27 cellular contexts compared by ENCODE assay signal in the genomic region with DNA sequence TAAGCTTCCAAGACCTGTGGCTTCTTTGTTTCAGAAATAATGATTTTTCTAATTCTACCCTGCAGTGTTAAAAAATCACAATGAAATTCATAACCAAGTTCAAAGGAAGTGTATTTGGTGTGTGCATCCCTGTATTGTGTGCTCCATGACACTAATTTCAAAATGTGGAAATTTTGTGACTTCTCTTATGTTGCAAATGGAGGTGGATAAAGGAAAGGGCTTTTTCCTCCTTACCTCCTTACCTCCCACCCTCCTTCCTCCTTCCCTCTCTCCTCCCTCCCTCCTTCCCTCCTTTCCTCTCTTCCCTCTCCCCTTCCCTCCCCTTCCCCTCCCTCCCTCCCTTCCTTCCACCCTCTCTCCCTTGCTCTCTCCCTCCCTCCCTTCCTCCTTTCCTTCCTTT. TPM values are rescaled to one million over a fixed set of nuclear protein-coding genes. Genes with fewer than 3 reads are reported as not detected.
"Had no signal": no experiment of that assay in that cellular context is flagged by ENCODE, and none has a peak within 500 bp of the region (broad histone marks: within the 10 kb centered on the region; RNA-seq: fewer than 3 reads in every experiment).

No MANE protein-coding gene starts in this region.

- H3K36me3 Mint-ChIP-seq: activated CD4-positive, alpha-beta memory T cell treated with anti-CD3 and anti-CD28 coated beads for 36 hours; activated CD8-positive, alpha-beta memory T cell treated with anti-CD3 and anti-CD28 coated beads, Interleukin-2, amount 10 ng/mL, durations not matched to agents 7 days and 5 days; activated naive CD4-positive, alpha-beta T cell treated with anti-CD3 and anti-CD28 coated beads, Interleukin-2, amount 10 ng/mL, durations not matched to agents 7 days and 5 days; activated naive CD4-positive, alpha-beta T cell treated with anti-CD3 and anti-CD28 coated beads, Interleukin-2, amount 50 U/mL, for 72 hours; activated naive CD8-positive, alpha-beta T cell treated with anti-CD3 and anti-CD28 coated beads, Interleukin-2, amount 10 ng/mL, durations not matched to agents 7 days and 5 days had no signal

- H3K4me3 ChIP-seq: ascending aorta, coronary artery, esophagus muscularis mucosa, gastrocnemius medialis, heart left ventricle had no signal

- H3K4me1 Mint-ChIP-seq: activated B cell treated with CpG ODN at 0.5 μM for 24 hours; activated CD8-positive, alpha-beta memory T cell treated with anti-CD3 and anti-CD28 coated beads, Interleukin-2, amount 10 ng/mL, durations not matched to agents 7 days and 5 days; activated naive CD4-positive, alpha-beta T cell treated with anti-CD3 and anti-CD28 coated beads, Interleukin-2, amount 10 ng/mL, durations not matched to agents 7 days and 5 days; activated naive CD8-positive, alpha-beta T cell treated with anti-CD3 and anti-CD28 coated beads, Interleukin-2, amount 10 ng/mL, durations not matched to agents 7 days and 5 days; central memory CD8-positive, alpha-beta T cell; T-helper 17 cell had no signal

- ATAC-seq: activated CD4-positive, CD25-positive, alpha-beta regulatory T cell treated with anti-CD3 and anti-CD28 coated beads, Interleukin-2, amount 50 U/mL, for 24 hours; activated CD8-positive, alpha-beta memory T cell treated with anti-CD3 and anti-CD28 coated beads, Interleukin-2, amount 10 ng/mL, durations not matched to agents 7 days and 5 days; activated CD8-positive, alpha-beta T cell treated with anti-CD3 and anti-CD28 coated beads, Interleukin-2, amount 10 ng/mL, durations not matched to agents 7 days and 5 days; activated naive CD4-positive, alpha-beta T cell treated with anti-CD3 and anti-CD28 coated beads, Interleukin-2, amount 50 U/mL, for 72 hours; activated T-cell treated with anti-CD3 and anti-CD28 coated beads, Interleukin-2, amount 50 U/mL, for 72 hours; effector memory CD8-positive, alpha-beta T cell; gastrocnemius medialis; heart left ventricle; T-helper 17 cell had no signal

- H3K4me1 ChIP-seq: ascending aorta, foreskin keratinocyte, gastrocnemius medialis, heart left ventricle had no signal

- H3K9me3 ChIP-seq: ascending aorta, esophagus muscularis mucosa, gastrocnemius medialis had no signal

- H3K4me3 Mint-ChIP-seq: activated B cell treated with CpG ODN at 0.5 μM for 24 hours; activated CD4-positive, alpha-beta memory T cell treated with anti-CD3 and anti-CD28 coated beads for 36 hours; activated CD8-positive, alpha-beta memory T cell treated with anti-CD3 and anti-CD28 coated beads, Interleukin-2, amount 10 ng/mL, durations not matched to agents 7 days and 5 days; activated CD8-positive, alpha-beta T cell treated with anti-CD3 and anti-CD28 coated beads, Interleukin-2, amount 10 ng/mL, durations not matched to agents 7 days and 5 days; activated naive CD4-positive, alpha-beta T cell treated with anti-CD3 and anti-CD28 coated beads, Interleukin-2, amount 10 ng/mL, durations not matched to agents 7 days and 5 days; activated naive CD8-positive, alpha-beta T cell treated with anti-CD3 and anti-CD28 coated beads, Interleukin-2, amount 10 ng/mL, durations not matched to agents 7 days and 5 days; activated T-cell treated with anti-CD3 and anti-CD28 coated beads, Interleukin-2, amount 50 U/mL, for 24 hours; activated T-cell treated with anti-CD3 and anti-CD28 coated beads, Interleukin-2, amount 50 U/mL, for 72 hours; central memory CD8-positive, alpha-beta T cell; dendritic cell treated with granulocyte-macrophage colony-stimulating factor and Interleukin-4, amounts not matched to agents 40 ng/mL and 50 ng/mL, for 4 days; effector memory CD8-positive, alpha-beta T cell; T-helper 17 cell; T-helper 2 cell treated with Interferon-gamma antibody and Interleukin-4, amounts not matched to agents 5 μg/mL and 100 μg/mL, for 36 hours had no signal

- H3K9me3 Mint-ChIP-seq: activated T-cell treated with anti-CD3 and anti-CD28 coated beads, Interleukin-2, amount 50 U/mL, for 24 hours; activated T-cell treated with anti-CD3 and anti-CD28 coated beads, Interleukin-2, amount 50 U/mL, for 72 hours; central memory CD8-positive, alpha-beta T cell; dendritic cell treated with granulocyte-macrophage colony-stimulating factor and Interleukin-4, amounts not matched to agents 40 ng/mL and 50 ng/mL, for 4 days; effector memory CD8-positive, alpha-beta T cell; T-helper 2 cell treated with Interferon-gamma antibody and Interleukin-4, amounts not matched to agents 5 μg/mL and 100 μg/mL, for 36 hours had no signal

- H3K27me3 Mint-ChIP-seq: activated B cell treated with CpG ODN at 0.5 μM for 24 hours; activated CD8-positive, alpha-beta memory T cell treated with anti-CD3 and anti-CD28 coated beads, Interleukin-2, amount 10 ng/mL, durations not matched to agents 7 days and 5 days; activated naive CD4-positive, alpha-beta T cell treated with anti-CD3 and anti-CD28 coated beads, Interleukin-2, amount 10 ng/mL, durations not matched to agents 7 days and 5 days had no signal

- H3K27me3 ChIP-seq: ascending aorta, brain microvascular endothelial cell, foreskin keratinocyte, gastrocnemius medialis had no signal

- DNase-seq: activated B cell treated with CpG ODN at 0.5 μM for 24 hours; activated CD8-positive, alpha-beta memory T cell treated with anti-CD3 and anti-CD28 coated beads, Interleukin-2, amount 10 ng/mL, durations not matched to agents 7 days and 5 days; activated gamma-delta T cell; foreskin keratinocyte; gastrocnemius medialis; heart left ventricle; T1000; WERI-Rb-1 had no signal

- H3K27ac ChIP-seq: ascending aorta, brain microvascular endothelial cell, coronary artery, esophagus muscularis mucosa, foreskin keratinocyte, gastrocnemius medialis, heart left ventricle, WERI-Rb-1 had no signal

- H3K36me3 ChIP-seq: ascending aorta, brain microvascular endothelial cell, esophagus muscularis mucosa, gastrocnemius medialis, heart left ventricle, WERI-Rb-1 had no signal

- H3K27ac Mint-ChIP-seq: activated B cell treated with CpG ODN at 0.5 μM for 24 hours; activated CD4-positive, alpha-beta memory T cell treated with anti-CD3 and anti-CD28 coated beads for 36 hours; activated CD8-positive, alpha-beta memory T cell treated with anti-CD3 and anti-CD28 coated beads, Interleukin-2, amount 10 ng/mL, durations not matched to agents 7 days and 5 days; activated CD8-positive, alpha-beta T cell treated with anti-CD3 and anti-CD28 coated beads, Interleukin-2, amount 10 ng/mL, durations not matched to agents 7 days and 5 days; activated naive CD4-positive, alpha-beta T cell treated with anti-CD3 and anti-CD28 coated beads, Interleukin-2, amount 10 ng/mL, durations not matched to agents 7 days and 5 days; activated naive CD4-positive, alpha-beta T cell treated with anti-CD3 and anti-CD28 coated beads, Interleukin-2, amount 50 U/mL, for 72 hours; activated naive CD8-positive, alpha-beta T cell treated with anti-CD3 and anti-CD28 coated beads, Interleukin-2, amount 10 ng/mL, durations not matched to agents 7 days and 5 days; activated T-cell treated with anti-CD3 and anti-CD28 coated beads, Interleukin-2, amount 50 U/mL, for 24 hours; activated T-cell treated with anti-CD3 and anti-CD28 coated beads, Interleukin-2, amount 50 U/mL, for 72 hours; dendritic cell treated with granulocyte-macrophage colony-stimulating factor and Interleukin-4, amounts not matched to agents 40 ng/mL and 50 ng/mL, for 4 days; effector memory CD8-positive, alpha-beta T cell; T-helper 17 cell; T-helper 2 cell treated with Interferon-gamma antibody and Interleukin-4, amounts not matched to agents 5 μg/mL and 100 μg/mL, for 36 hours had no signal

RNA-seq across cellular contexts. Expression of a gene that starts 10.5 kb away (rescaled TPM):
- total RNA-seq: activated B cell treated with CpG ODN at 0.5 μM for 24 hours; activated CD8-positive, alpha-beta memory T cell treated with anti-CD3 and anti-CD28 coated beads for 36 hours; ascending aorta; cardiac septum had no signal
